Comparison of ENCODE assay signal across 27 cellular contexts in genomic region chr9:121386442-121387175, GRCh38.
"Had no signal": no experiment of that assay in that cellular context is flagged by ENCODE, and none has a peak within 500 bp of the region (broad histone marks: within the 10 kb centered on the region; RNA-seq: fewer than 3 reads in every experiment).

No MANE protein-coding gene starts in this region.

- H3K4me3 Mint-ChIP-seq: activated CD8-positive, alpha-beta T cell treated with anti-CD3 and anti-CD28 coated beads for 36 hours; effector memory CD8-positive, alpha-beta T cell; naive B cell; nephron progenitor cell had no signal

- DNase-seq: activated CD4-positive, alpha-beta T cell treated with anti-CD3 and anti-CD28 coated beads for 1 hour; activated CD4-positive, alpha-beta T cell treated with anti-CD3 and anti-CD28 coated beads, Interleukin-2, amount 50 U/mL, for 1 hour; activated CD8-positive, alpha-beta T cell treated with anti-CD3 and anti-CD28 coated beads for 36 hours; activated naive CD4-positive, alpha-beta T cell; activated T-cell treated with anti-CD3 and anti-CD28 coated beads, Interleukin-2, amount 50 U/mL, for 48 hours; aorta; body of pancreas; cerebellar nuclear complex; colonic mucosa; dorsolateral prefrontal cortex; effector memory CD8-positive, alpha-beta T cell; left ventricle myocardium inferior; naive B cell; nephron progenitor cell; right lobe of liver; stimulated activated CD4-positive, alpha-beta T cell treated with anti-CD3 and anti-CD28 coated beads, Interleukin-4, amount 100 ng/mL, for 1 hour; stimulated activated naive CD8-positive, alpha-beta T cell treated with anti-CD3 and anti-CD28 coated beads, Interleukin-15, Interleukin-2, amounts not matched to agents 100 U/mL and 50 U/mL, for 24 hours; T-helper 2 cell; testis; upper lobe of left lung had no signal

- H3K36me3 ChIP-seq: colonic mucosa, gastroesophageal sphincter, left ventricle myocardium inferior, neutrophil, right lobe of liver, upper lobe of left lung, vagina had no signal

- H3K4me3 ChIP-seq: body of pancreas, colonic mucosa, dorsolateral prefrontal cortex, gastroesophageal sphincter, hepatocyte, left ventricle myocardium inferior, lung, right lobe of liver, testis, upper lobe of left lung, vagina had no signal

- H3K9me3 Mint-ChIP-seq: activated CD8-positive, alpha-beta T cell treated with anti-CD3 and anti-CD28 coated beads for 36 hours; activated naive CD4-positive, alpha-beta T cell treated with anti-CD3 and anti-CD28 coated beads, Interleukin-2, amount 50 U/mL, for 72 hours; effector memory CD8-positive, alpha-beta T cell; naive B cell; nephron progenitor cell had no signal

- H3K4me1 Mint-ChIP-seq: naive B cell had no signal

- H3K4me1 ChIP-seq: body of pancreas, colonic mucosa, gastroesophageal sphincter, left ventricle myocardium inferior, right lobe of liver, testis, upper lobe of left lung, vagina had no signal

- H3K27me3 Mint-ChIP-seq: activated CD8-positive, alpha-beta T cell treated with anti-CD3 and anti-CD28 coated beads for 36 hours; naive B cell; progenitor cell of endocrine pancreas had no signal

- H3K9me3 ChIP-seq: body of pancreas, colonic mucosa, gastroesophageal sphincter, left ventricle myocardium inferior, neutrophil, right lobe of liver, testis, upper lobe of left lung, vagina had no signal

- H3K36me3 Mint-ChIP-seq: activated naive CD4-positive, alpha-beta T cell treated with anti-CD3 and anti-CD28 coated beads, Interleukin-2, amount 50 U/mL, for 72 hours had no signal

- H3K27ac ChIP-seq: body of pancreas, colonic mucosa, dorsolateral prefrontal cortex, gastroesophageal sphincter, hepatocyte, left ventricle myocardium inferior, neutrophil, right lobe of liver, testis, upper lobe of left lung, vagina had no signal

- ATAC-seq: activated CD8-positive, alpha-beta T cell treated with anti-CD3 and anti-CD28 coated beads for 36 hours; activated naive CD4-positive, alpha-beta T cell treated with anti-CD3 and anti-CD28 coated beads, Interleukin-2, amount 50 U/mL, for 72 hours; body of pancreas; effector memory CD8-positive, alpha-beta T cell; gastroesophageal sphincter; right lobe of liver; stimulated activated naive CD8-positive, alpha-beta T cell treated with anti-CD3 and anti-CD28 coated beads, Interleukin-15, Interleukin-2, amounts not matched to agents 100 U/mL and 50 U/mL, for 24 hours had no signal

- H3K27ac Mint-ChIP-seq: activated CD8-positive, alpha-beta T cell treated with anti-CD3 and anti-CD28 coated beads for 36 hours; activated naive CD4-positive, alpha-beta T cell treated with anti-CD3 and anti-CD28 coated beads, Interleukin-2, amount 50 U/mL, for 72 hours; effector memory CD8-positive, alpha-beta T cell; naive B cell; nephron progenitor cell; progenitor cell of endocrine pancreas had no signal

- H3K79me2 ChIP-seq: hepatocyte had no signal

- H3K27me3 ChIP-seq: body of pancreas, colonic mucosa, dorsolateral prefrontal cortex, gastroesophageal sphincter, hepatocyte, neutrophil, right lobe of liver, testis, upper lobe of left lung, vagina had no signal

- H2AFZ ChIP-seq: hepatocyte had no signal

- H3K4me2 ChIP-seq: hepatocyte had no signal
